In the genomic region with DNA sequence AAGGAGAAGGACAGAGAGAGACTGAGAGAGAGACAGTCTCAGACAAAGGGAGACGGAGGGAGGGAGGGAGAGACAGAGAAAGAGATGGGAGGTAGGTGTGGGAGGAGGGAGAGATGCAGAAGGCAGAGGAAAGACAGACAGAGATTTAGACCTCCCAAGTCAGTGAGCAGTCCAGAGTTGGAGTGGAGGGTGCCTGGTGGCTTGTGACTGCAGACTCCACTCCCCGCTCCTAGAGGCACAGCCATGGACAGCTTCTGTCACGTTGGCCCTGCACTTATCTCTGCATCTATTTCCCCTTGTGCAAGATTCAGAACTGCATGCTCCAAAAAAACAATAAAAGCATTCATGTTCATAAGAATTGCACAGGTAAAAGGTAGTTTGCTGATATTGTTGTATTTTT, we compare ENCODE assay signal across 16 cellular contexts. TPM values are rescaled to one million over a fixed set of nuclear protein-coding genes. Genes with fewer than 3 reads are reported as not detected.
DNase-seq lines count a peak whose midpoint lies in the region; ATAC-seq lines count a peak whose summit lies in the region.
"Had no signal": no experiment of that assay in that cellular context is flagged by ENCODE, and none has a peak within 500 bp of the region (broad histone marks: within the 10 kb centered on the region; RNA-seq: fewer than 3 reads in every experiment).

No MANE protein-coding gene starts in this region.

- peaks cover 85 to 99% (median 95%) of the 10 kb centered on the region in 10 experiments for H3K4me1 ChIP-seq in BLaER1 treated with 17β-estradiol and CSF1 and Interleukin-3, amounts not matched to agents 10 nM and 100 nM
- H3K4me1 ChIP-seq in HUES48 (ENCODE audit: control insufficient read depth, insufficient read depth, low read length): peaks cover 35% of the 10 kb centered on the region
- peaks cover 75 to 92% of the 10 kb centered on the region in 2 donors for H3K4me1 ChIP-seq in naive thymus-derived CD4-positive, alpha-beta T cell (ENCODE audit: control insufficient read depth in 2 of 2, insufficient read depth in 2 of 2, low read length in 2 of 2)
- H3K4me1 ChIP-seq: ascending aorta, thyroid gland had no signal

- peaks cover 76 to 87% of the 10 kb centered on the region in 2 donors for H3K36me3 Mint-ChIP-seq in activated naive CD4-positive, alpha-beta T cell treated with anti-CD3 and anti-CD28 coated beads, Interleukin-2, amount 50 U/mL, for 72 hours
- peaks cover 4 to 77% (median 37%) of the 10 kb centered on the region in 5 donors for H3K36me3 Mint-ChIP-seq in naive thymus-derived CD4-positive, alpha-beta T cell

- H3K4me3 ChIP-seq in BLaER1 treated with 17β-estradiol and CSF1 and Interleukin-3, amounts not matched to agents 10 nM and 100 nM: peak overlapping the region in 2 of 10 experiments; percentile 22 to 35; a peak in 1 of 20 replicates
- H3K4me3 ChIP-seq in HUES48 (ENCODE audit: low read depth, low read length): no peak overlapping the region
- peak overlapping the region; percentile 73 for H3K4me3 ChIP-seq in naive thymus-derived CD4-positive, alpha-beta T cell (ENCODE audit: low read length)
- H3K4me3 ChIP-seq: ascending aorta, thyroid gland had no signal

- CTCF ChIA-PET in naive thymus-derived CD4-positive, alpha-beta T cell (lab: Charles Lee): interaction anchor here (0.6 to 13.1 kb wide), 9 partner anchors 8 to 108 kb away, joined by 3 to 210 read pairs (median 9); a partner anchor contains a TSS

- peaks cover 63 to 100% (median 93%) of the 10 kb centered on the region in 11 experiments for H4K20me1 ChIP-seq in BLaER1 treated with 17β-estradiol and CSF1 and Interleukin-3, amounts not matched to agents 10 nM and 100 nM

- in situ Hi-C loops in G401 (cut with HindIII; ENCODE audit: low sequenced_read_pairs): no loop called here

- H3K36me3 ChIP-seq in BLaER1 treated with 17β-estradiol and CSF1 and Interleukin-3, amounts not matched to agents 10 nM and 100 nM: peaks cover 19 to 54% (median 30%) of the 10 kb centered on the region in 11 experiments
- no peaks in the 10 kb centered on the region for H3K36me3 ChIP-seq in HUES48 (ENCODE audit: control insufficient read depth, insufficient read depth, low read length)
- peaks cover 0 to 9% (median 9%) of the 10 kb centered on the region in 3 experiments for H3K36me3 ChIP-seq in naive thymus-derived CD4-positive, alpha-beta T cell (ENCODE audit: control insufficient read depth in 2 of 3, insufficient read depth in 3 of 3, low read length in 3 of 3)
- H3K36me3 ChIP-seq: ascending aorta, thyroid gland had no signal

- no peaks in the 10 kb centered on the region for H3K27me3 Mint-ChIP-seq in naive thymus-derived CD4-positive, alpha-beta T cell

- no peak for ATAC-seq in activated naive CD4-positive, alpha-beta T cell treated with anti-CD3 and anti-CD28 coated beads, Interleukin-2, amount 50 U/mL, for 72 hours
- no peak for ATAC-seq in naive thymus-derived CD4-positive, alpha-beta T cell
- no peak for ATAC-seq in HG03342 (IDR thresholded peaks at IDR 0.05; ENCODE audit: unreplicated experiment)

- POLR2A ChIA-PET in naive thymus-derived CD4-positive, alpha-beta T cell (lab: Charles Lee): interaction anchor here (0.6 to 44.3 kb wide), 9 partner anchors 3 to 167 kb away, joined by 3 to 2368 read pairs (median 416); a partner anchor contains a TSS

- H3K27ac ChIP-seq in BLaER1 treated with 17β-estradiol and CSF1 and Interleukin-3, amounts not matched to agents 10 nM and 100 nM: peak overlapping the region in 8 of 11 experiments; percentile 48 to 64 (median 56); a peak in 16 of 22 replicates
- H3K27ac ChIP-seq in HUES48 (ENCODE audit: low read depth, low read length): peak overlapping the region; percentile 35
- H3K27ac ChIP-seq in naive thymus-derived CD4-positive, alpha-beta T cell (ENCODE audit: low read depth, low read length): peak overlapping the region; percentile 90
- H3K27ac ChIP-seq: ascending aorta, thyroid gland had no signal

- H3K9ac ChIP-seq in BLaER1 treated with 17β-estradiol and CSF1 and Interleukin-3, amounts not matched to agents 10 nM and 100 nM: peak overlapping the region; percentile 14 to 72 (median 55); a peak in 16 of 22 replicates
- H3K9ac ChIP-seq in HUES48 (ENCODE audit: low read depth, low read length): no peak overlapping the region

- peaks cover 0 to 97% (median 81%) of the 10 kb centered on the region in 7 donors for H3K4me1 Mint-ChIP-seq in naive thymus-derived CD4-positive, alpha-beta T cell

- no peak for DNase-seq in activated naive CD4-positive, alpha-beta T cell treated with anti-CD3 and anti-CD28 coated beads, Interleukin-2, amount 50 U/mL, for 72 hours (ENCODE audit: low spot score in 2 of 2)
- DNase-seq in naive thymus-derived CD4-positive, alpha-beta T cell: peak in 2 of 9 donors; percentile 37 to 42
- DNase-seq in islet precursor cell (no peak), G401 (ENCODE audit: low spot score) (no peak), amygdala (lab: John Stamatoyannopoulos, UW) (no peak)
- DNase-seq: effector CD8-positive, alpha-beta T cell; glutamatergic neuron; NCI-H524 treated with DMSO at 0.1 percent for 48 hours; retina; thyroid gland had no signal

- H3K4me3 Mint-ChIP-seq in naive thymus-derived CD4-positive, alpha-beta T cell: peak overlapping the region; percentile 91 to 100 (median 99)

- no peaks in the 10 kb centered on the region for H3K27me3 ChIP-seq in BLaER1 treated with 17β-estradiol and CSF1 and Interleukin-3, amounts not matched to agents 10 nM and 100 nM
- H3K27me3 ChIP-seq in HUES48 (ENCODE audit: control insufficient read depth, insufficient read depth, low read length): no peaks in the 10 kb centered on the region
- H3K27me3 ChIP-seq in naive thymus-derived CD4-positive, alpha-beta T cell (ENCODE audit: control insufficient read depth in 2 of 2, insufficient read depth in 2 of 2, low read length in 2 of 2): no peaks in the 10 kb centered on the region
- H3K27me3 ChIP-seq: ascending aorta, thyroid gland had no signal

- intact Hi-C loops in naive thymus-derived CD4-positive, alpha-beta T cell (cut with micrococcal nuclease): loop anchor here in 1 of 2 donors (5.0 kb wide), 1 partner anchor 223 kb away; a partner anchor contains a TSS

- H3K9me3 ChIP-seq in BLaER1 treated with 17β-estradiol and CSF1 and Interleukin-3, amounts not matched to agents 10 nM and 100 nM (replicated peaks in 1 of 11): no peaks in the 10 kb centered on the region
- H3K9me3 ChIP-seq in HUES48 (ENCODE audit: control insufficient read depth, insufficient read depth, low read length): no peaks in the 10 kb centered on the region
- no peaks in the 10 kb centered on the region for H3K9me3 ChIP-seq in naive thymus-derived CD4-positive, alpha-beta T cell (ENCODE audit: control insufficient read depth in 2 of 3, low read length in 3 of 3)
- H3K9me3 ChIP-seq: ascending aorta, thyroid gland had no signal

- H3K9me3 Mint-ChIP-seq in activated naive CD4-positive, alpha-beta T cell treated with anti-CD3 and anti-CD28 coated beads, Interleukin-2, amount 50 U/mL, for 72 hours: peaks cover 0 to 4% of the 10 kb centered on the region in 2 donors
- H3K9me3 Mint-ChIP-seq in naive thymus-derived CD4-positive, alpha-beta T cell: peaks cover 0 to 5% (median 0%) of the 10 kb centered on the region in 11 donors

- H3K4me2 ChIP-seq in BLaER1 treated with 17β-estradiol and CSF1 and Interleukin-3, amounts not matched to agents 10 nM and 100 nM: peak overlapping the region; percentile 86 to 99 (median 94)

- peak overlapping the region; percentile 88 to 93 for H3K27ac Mint-ChIP-seq in activated naive CD4-positive, alpha-beta T cell treated with anti-CD3 and anti-CD28 coated beads, Interleukin-2, amount 50 U/mL, for 72 hours
- H3K27ac Mint-ChIP-seq in naive thymus-derived CD4-positive, alpha-beta T cell: peak overlapping the region in 6 of 9 donors; percentile 97 to 100 (median 99)

RNA-seq across cellular contexts. Expression of a gene that starts 10.7 kb away (rescaled TPM):
- total RNA-seq in activated naive CD4-positive, alpha-beta T cell treated with anti-CD3 and anti-CD28 coated beads, Interleukin-2, amount 50 U/mL, for 72 hours: 100 to 1,000 TPM; 208 to 327 TPM
- total RNA-seq in naive thymus-derived CD4-positive, alpha-beta T cell: 100 to 1,000 TPM; 388 to 548 (median 463) TPM
- 100 to 1,000 TPM; 258 to 318 TPM for polyA plus RNA-seq in naive thymus-derived CD4-positive, alpha-beta T cell
- not detected in 2 replicates for total RNA-seq in G401 (2014; rRNA removed; shearing (Covaris generic))
- total RNA-seq: M059J had no signal
- polyA plus RNA-seq: BJ had no signal

Comparison
In these comparisons a context has a peak if more than half of its experiments do, and no peak if none do; other contexts are left out.
1. H3K27ac ChIP-seq: peak in every context shown above with its lines; median percentile 90 in naive thymus-derived CD4-positive, alpha-beta T cell; 56 in BLaER1 treated with 17β-estradiol and CSF1 and Interleukin-3, amounts not matched to agents 10 nM and 100 nM; 35 in HUES48.
2. RNA of a gene that starts 10.7 kb away (total RNA-seq): 388 to 548 TPM in naive thymus-derived CD4-positive, alpha-beta T cell and 208 to 327 TPM in activated naive CD4-positive, alpha-beta T cell treated with anti-CD3 and anti-CD28 coated beads, Interleukin-2, amount 50 U/mL, for 72 hours; not detected in G401; every median in the first group is over 100 times any median in the second.